Comparison of ENCODE assay signal across 2 cellular contexts in the genomic region with DNA sequence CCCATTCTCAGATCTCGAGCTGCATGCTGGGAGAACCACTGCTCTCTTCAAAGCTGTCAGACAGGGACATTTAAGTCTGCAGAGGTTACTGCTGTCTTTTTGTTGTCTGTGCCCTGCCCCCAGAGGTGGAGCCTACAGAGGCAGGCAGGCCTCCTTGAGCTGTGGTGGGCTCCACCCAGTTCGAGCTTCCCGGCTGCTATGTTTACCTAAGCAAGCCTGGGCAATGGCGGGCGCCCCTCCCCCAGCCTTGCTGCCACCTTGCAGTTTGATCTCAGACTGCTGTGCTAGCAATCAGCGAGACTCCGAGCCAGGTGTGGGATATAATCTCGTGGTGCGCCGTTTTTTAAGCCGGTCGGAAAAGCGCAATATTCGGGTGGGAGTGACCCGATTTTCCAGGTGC. TPM values are rescaled to one million over a fixed set of nuclear protein-coding genes. Genes with fewer than 3 reads are reported as not detected.
"Had no signal": no experiment of that assay in that cellular context is flagged by ENCODE, and none has a peak within 500 bp of the region (broad histone marks: within the 10 kb centered on the region; RNA-seq: fewer than 3 reads in every experiment).

No MANE protein-coding gene starts in this region.

RNA-seq across cellular contexts. Expression of gene TPBG, which starts 31.2 kb away (rescaled TPM):
- total RNA-seq: OCI-LY7; T-helper 1 cell treated with Interleukin-12 subunit alpha and Interleukin-12 subunit beta and Interleukin-4 antibody, amounts not matched to agents 30 ng/mL and 1 ng/mL, for 36 hours had no signal
